In the genomic region with DNA sequence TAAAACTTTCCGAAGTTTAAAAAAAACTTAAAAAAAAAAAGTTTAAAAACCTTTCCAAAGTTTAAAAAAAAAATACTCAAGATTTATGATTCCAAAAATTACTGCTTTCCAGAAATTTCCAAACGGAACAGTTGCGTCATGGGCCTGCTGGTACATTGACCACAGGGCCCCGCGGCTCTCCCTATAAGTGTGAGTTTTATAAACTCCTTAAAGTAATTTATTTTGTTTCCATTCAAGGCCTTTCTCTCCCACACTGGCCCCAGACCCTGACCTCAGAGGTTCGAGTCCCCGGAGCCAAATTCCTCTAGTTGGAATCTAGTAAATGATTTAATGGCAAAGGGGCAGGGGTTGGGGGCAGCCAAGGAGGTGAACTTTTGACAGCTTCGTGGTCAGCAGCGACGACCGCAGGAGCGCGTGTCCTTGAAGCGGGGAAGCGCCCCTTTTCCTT, we compare ENCODE assay signal across 8 cellular contexts.
DNase-seq lines count a peak whose midpoint lies in the region; ATAC-seq, FAIRE-seq and TF ChIP-seq lines count a peak whose summit lies in the region.

No MANE protein-coding gene starts in this region.

- peak; percentile 3 for DNase-seq in GM04503 (ENCODE audit: low read depth)
- no peak for DNase-seq in activated B cell treated with CpG ODN at 0.5 μM for 24 hours
- no peak for DNase-seq in glutamatergic neuron
- DNase-seq in sciatic nerve (ENCODE audit: low spot score) = no peak
- no peak for DNase-seq in NCI-H2081 treated with DMSO at 0.1 percent for 48 hours (lab: John Stamatoyannopoulos, UW)
- DNase-seq in frontal cortex (ENCODE audit: low spot score in 2 of 2) = no peak
- DNase-seq in cortex of kidney (lab: John Stamatoyannopoulos, UW) = no peak
- no peak for DNase-seq in activated CD4-positive, alpha-beta T cell treated with anti-CD3 and anti-CD28 coated beads, Interleukin-2, amount 50 U/mL, for 1 hour

- ATAC-seq in activated B cell treated with CpG ODN at 0.5 μM for 24 hours (ENCODE audit: low read depth) (no peak), sciatic nerve (peak; percentile 43)

- H3K27me3 Mint-ChIP-seq in activated B cell treated with CpG ODN at 0.5 μM for 24 hours (no peaks in the 10 kb centered on the region), glutamatergic neuron (ENCODE audit: unreplicated experiment) (peaks cover 2% of the 10 kb centered on the region)

- H3K4me3 Mint-ChIP-seq in activated B cell treated with CpG ODN at 0.5 μM for 24 hours (peak overlapping the region; percentile 89), glutamatergic neuron (ENCODE audit: unreplicated experiment) (peak overlapping the region; percentile 86)

- TF ChIP-seq CTCF in activated B cell treated with CpG ODN at 0.5 μM for 24 hours (IDR thresholded peaks at IDR 0.05) (no peak), glutamatergic neuron (IDR thresholded peaks at IDR 0.05; ENCODE audit: partially characterized antibody, unreplicated experiment) (no peak)

- POLR2A ChIA-PET in activated B cell treated with CpG ODN at 0.5 μM for 24 hours (lab: Charles Lee) = interaction anchor here (0.5 to 1.4 kb wide), 4 partner anchors 14 to 696 kb away, joined by 3 to 7 read pairs (median 3); no protein-coding TSS in a partner anchor

- peaks cover 27% of the 10 kb centered on the region for H3K4me1 Mint-ChIP-seq in activated B cell treated with CpG ODN at 0.5 μM for 24 hours
- H3K4me1 Mint-ChIP-seq in glutamatergic neuron (ENCODE audit: low read depth, unreplicated experiment) = peaks cover 2% of the 10 kb centered on the region

- CTCF ChIA-PET in activated B cell treated with CpG ODN at 0.5 μM for 24 hours (lab: Charles Lee) = interaction anchor here (1.0 kb wide), 1 partner anchor 13 kb away, joined by 4 read pairs; no protein-coding TSS in a partner anchor

- no peak for FAIRE-seq in frontal cortex (lab: Jason Lieb, UNC)

- H3K36me3 Mint-ChIP-seq in activated B cell treated with CpG ODN at 0.5 μM for 24 hours (ENCODE audit: low read depth) = no peaks in the 10 kb centered on the region
- H3K36me3 Mint-ChIP-seq in glutamatergic neuron (ENCODE audit: unreplicated experiment) = no peaks in the 10 kb centered on the region

- intact Hi-C loops in activated B cell treated with CpG ODN at 0.5 μM for 24 hours (cut with micrococcal nuclease) (loop anchor here (1.0 to 5.0 kb wide), 3 partner anchors 17 to 99 kb away; no protein-coding TSS in a partner anchor), sciatic nerve (cut with DNase I) (no loop called here)

- H3K9me3 Mint-ChIP-seq in activated B cell treated with CpG ODN at 0.5 μM for 24 hours = no peaks in the 10 kb centered on the region
- peaks cover 12% of the 10 kb centered on the region for H3K9me3 Mint-ChIP-seq in glutamatergic neuron (ENCODE audit: unreplicated experiment)

- H3K27ac Mint-ChIP-seq in activated B cell treated with CpG ODN at 0.5 μM for 24 hours (peak overlapping the region; percentile 96), glutamatergic neuron (ENCODE audit: unreplicated experiment) (no peak overlapping the region)
